In the genomic region with DNA sequence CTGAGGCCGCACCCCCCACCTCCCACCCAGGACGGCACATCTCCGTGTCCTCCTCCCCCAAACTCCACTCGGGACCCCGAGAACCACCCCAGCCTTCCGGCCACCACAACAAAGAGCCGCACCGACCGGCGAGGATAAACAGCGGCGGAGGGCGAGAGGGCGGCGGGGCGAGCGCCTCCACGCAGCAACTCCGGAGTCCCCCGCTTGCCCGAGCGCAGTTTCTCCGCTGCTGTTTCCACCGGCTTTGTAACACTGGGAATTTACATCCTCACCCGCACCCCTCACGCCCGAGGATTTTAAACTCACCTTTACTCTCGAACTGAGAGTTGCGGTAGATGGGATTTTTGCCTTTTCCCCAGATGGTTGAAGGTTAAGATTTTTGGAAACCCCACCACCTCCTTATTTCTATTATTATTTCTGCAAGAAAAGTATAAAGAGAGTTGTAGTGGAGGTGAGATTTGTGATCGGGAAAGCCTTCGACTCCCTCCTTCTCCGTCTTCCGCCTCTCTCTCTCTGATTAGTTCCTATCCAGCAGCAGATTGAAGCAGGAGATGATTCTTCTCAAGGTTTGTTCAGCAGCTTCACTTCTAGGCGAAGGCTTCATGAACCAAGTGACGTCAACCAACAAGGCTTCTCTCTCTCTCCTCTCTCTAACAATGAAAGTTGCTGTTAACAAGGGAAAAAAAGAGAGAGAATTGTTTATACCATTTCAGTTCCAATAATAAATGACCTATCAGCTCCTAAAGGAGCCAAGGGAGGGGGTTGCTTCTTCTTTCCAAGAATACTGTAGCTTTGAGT, we compare ENCODE assay signal across 8 cellular contexts. TPM values are rescaled to one million over a fixed set of nuclear protein-coding genes. Genes with fewer than 3 reads are reported as not detected.
DNase-seq lines count a peak whose midpoint lies in the region; ATAC-seq and TF ChIP-seq lines count a peak whose summit lies in the region.

A gene with protein sequence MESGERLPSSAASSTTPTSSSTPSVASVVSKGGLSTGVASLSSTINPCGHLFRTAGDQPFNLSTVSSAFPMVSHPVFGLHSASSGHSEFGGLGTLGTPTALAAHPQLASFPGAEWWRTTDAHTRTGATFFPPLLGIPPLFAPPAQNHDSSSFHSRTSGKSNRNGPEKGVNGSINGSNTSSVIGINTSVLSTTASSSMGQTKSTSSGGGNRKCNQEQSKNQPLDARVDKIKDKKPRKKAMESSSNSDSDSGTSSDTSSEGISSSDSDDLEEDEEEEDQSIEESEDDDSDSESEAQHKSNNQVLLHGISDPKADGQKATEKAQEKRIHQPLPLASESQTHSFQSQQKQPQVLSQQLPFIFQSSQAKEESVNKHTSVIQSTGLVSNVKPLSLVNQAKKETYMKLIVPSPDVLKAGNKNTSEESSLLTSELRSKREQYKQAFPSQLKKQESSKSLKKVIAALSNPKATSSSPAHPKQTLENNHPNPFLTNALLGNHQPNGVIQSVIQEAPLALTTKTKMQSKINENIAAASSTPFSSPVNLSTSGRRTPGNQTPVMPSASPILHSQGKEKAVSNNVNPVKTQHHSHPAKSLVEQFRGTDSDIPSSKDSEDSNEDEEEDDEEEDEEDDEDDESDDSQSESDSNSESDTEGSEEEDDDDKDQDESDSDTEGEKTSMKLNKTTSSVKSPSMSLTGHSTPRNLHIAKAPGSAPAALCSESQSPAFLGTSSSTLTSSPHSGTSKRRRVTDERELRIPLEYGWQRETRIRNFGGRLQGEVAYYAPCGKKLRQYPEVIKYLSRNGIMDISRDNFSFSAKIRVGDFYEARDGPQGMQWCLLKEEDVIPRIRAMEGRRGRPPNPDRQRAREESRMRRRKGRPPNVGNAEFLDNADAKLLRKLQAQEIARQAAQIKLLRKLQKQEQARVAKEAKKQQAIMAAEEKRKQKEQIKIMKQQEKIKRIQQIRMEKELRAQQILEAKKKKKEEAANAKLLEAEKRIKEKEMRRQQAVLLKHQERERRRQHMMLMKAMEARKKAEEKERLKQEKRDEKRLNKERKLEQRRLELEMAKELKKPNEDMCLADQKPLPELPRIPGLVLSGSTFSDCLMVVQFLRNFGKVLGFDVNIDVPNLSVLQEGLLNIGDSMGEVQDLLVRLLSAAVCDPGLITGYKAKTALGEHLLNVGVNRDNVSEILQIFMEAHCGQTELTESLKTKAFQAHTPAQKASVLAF (N-terminal part only) (minus strand): TSS at position 613 of the 798 bp plus-strand sequence. CDS start 137,829 bp downstream, outside the sequence.

- H3K4me1 ChIP-seq in muscle layer of duodenum (ENCODE audit: control insufficient read depth in 1 of 2, insufficient read depth in 2 of 2, low read length in 2 of 2), result peaks cover 3 to 12% of the 10 kb centered on the region in 2 donors
- peaks cover 20 to 25% of the 10 kb centered on the region in 2 donors for H3K4me1 ChIP-seq in thoracic aorta (ENCODE audit: control insufficient read depth in 1 of 2, low read depth in 2 of 2)

- H3K36me3 ChIP-seq in muscle layer of duodenum (ENCODE audit: control insufficient read depth in 1 of 2, insufficient read depth in 2 of 2, low read length in 2 of 2) (peaks cover 0 to 15% of the 10 kb centered on the region in 2 donors), thoracic aorta (no peaks in the 10 kb centered on the region)

- DNase-seq in COLO668 (lab: John Stamatoyannopoulos, UW; ENCODE audit: unreplicated experiment), result peak; percentile 78
- peak; percentile 13 for DNase-seq in GM19240 (ENCODE audit: insufficient read length, low spot score)
- DNase-seq in NCI-H774 (lab: John Stamatoyannopoulos, UW), result peak; percentile 46
- peak; percentile 10 for DNase-seq in activated gamma-delta T cell treated with anti-CD3 and anti-CD28 coated beads, Interleukin-2, amount 50 U/mL, for 16 hours (ENCODE audit: low read depth)
- DNase-seq in fibroblast of the aortic adventitia (ENCODE audit: low read depth), result peak; percentile 84
- DNase-seq in thoracic aorta (ENCODE audit: low spot score), result peak; percentile 12

- TF ChIP-seq CTCF in fibroblast of the aortic adventitia (IDR thresholded peaks at IDR 0.05; ENCODE audit: insufficient read depth, low read length) (no peak), thoracic aorta (IDR thresholded peaks at IDR 0.05) (no peak)

- H3K4me3 ChIP-seq in fibroblast of the aortic adventitia (ENCODE audit: low read depth, low read length) (peak within 1 kb of the TSS; percentile 81), muscle layer of duodenum (ENCODE audit: low read depth in 1 of 2, low read length in 2 of 2) (peak within 1 kb of the TSS; percentile 86 to 93), thoracic aorta (peak within 1 kb of the TSS; percentile 90)

- ATAC-seq in HG03342 (IDR thresholded peaks at IDR 0.05; ENCODE audit: unreplicated experiment), result peak; percentile 42
- ATAC-seq in thoracic aorta (ENCODE audit: insufficient number of reproducible peaks, low FRiP score, low read depth), result peak; percentile 29

- H3K27ac ChIP-seq in muscle layer of duodenum (ENCODE audit: low read length) (peak within 1 kb of the TSS; percentile 98), thoracic aorta (peak within 1 kb of the TSS; percentile 96)

- H3K27me3 ChIP-seq in muscle layer of duodenum (ENCODE audit: low read depth, low read length) (no peaks in the 10 kb centered on the region), thoracic aorta (replicated peaks; ENCODE audit: insufficient read depth) (no peaks in the 10 kb centered on the region)

- H3K9me3 ChIP-seq in muscle layer of duodenum (ENCODE audit: control insufficient read depth in 1 of 2, low read length in 2 of 2) (no peaks in the 10 kb centered on the region), thoracic aorta (no peaks in the 10 kb centered on the region)

RNA-seq across cellular contexts. Expression of the gene that starts here (rescaled TPM):
- total RNA-seq in fibroblast of the aortic adventitia (ENCODE audit: low replicate concordance) (72.3 and 115 TPM in 2 replicates), thoracic aorta (100 to 1,000 TPM in 1 of 2 donors, 10 to 100 TPM in 1; 73.8 to 147 TPM)

Comparison
In these comparisons a context has a peak if more than half of its experiments do, and no peak if none do; other contexts are left out.
1. Peak in every context shown above with its lines: DNase-seq, ATAC-seq, H3K4me3 ChIP-seq and H3K27ac ChIP-seq.
2. DNase-seq: peak in every context shown above with its lines; median percentile 84 in fibroblast of the aortic adventitia; 78 in COLO668; 46 in NCI-H774; 13 in GM19240; 12 in thoracic aorta; 10 in activated gamma-delta T cell treated with anti-CD3 and anti-CD28 coated beads, Interleukin-2, amount 50 U/mL, for 16 hours.